ENCODE assay signal across 8 cellular contexts in the genomic region with DNA sequence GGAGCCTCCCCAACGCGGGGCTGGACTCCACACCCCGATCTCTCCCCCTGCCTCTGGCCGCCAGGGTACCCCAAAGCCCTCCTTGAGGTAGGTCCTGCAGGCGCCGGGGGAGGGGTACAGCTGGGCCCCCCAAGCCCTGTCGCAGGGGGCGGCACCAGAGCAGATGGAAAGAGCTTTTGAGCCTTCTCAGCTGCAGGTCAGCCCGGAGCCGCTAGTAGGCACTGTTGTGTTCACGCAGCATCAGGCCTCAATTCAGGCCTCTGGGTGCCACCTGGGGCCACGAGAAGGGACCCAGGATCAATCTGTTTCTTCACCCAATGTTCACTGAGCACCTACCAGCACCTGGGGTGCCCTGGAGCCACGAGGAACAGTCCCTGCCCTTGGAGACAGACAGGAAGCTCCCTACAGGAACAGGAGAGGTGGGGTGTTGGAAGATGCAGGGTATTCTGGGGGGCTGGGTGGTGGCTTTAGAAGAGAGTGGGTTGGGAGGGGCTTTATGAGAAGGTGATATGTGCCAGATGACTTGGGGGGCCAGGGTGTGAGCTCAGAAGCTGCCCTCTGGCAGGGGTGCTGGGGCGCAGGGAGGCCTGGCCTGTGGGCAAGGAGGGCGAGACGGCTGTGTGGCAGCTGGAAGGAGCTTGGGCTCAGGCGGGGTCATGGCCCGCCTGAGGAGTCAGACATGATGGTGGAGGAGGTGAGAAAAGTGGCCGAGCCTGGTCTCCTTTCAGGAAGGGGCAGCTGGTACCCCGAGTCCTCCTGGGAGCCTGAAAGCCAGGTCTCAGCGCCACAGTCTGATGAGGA.
A peak's percentile ranks its signal among the peaks of the same experiment; 100 is the strongest.
DNase-seq lines count a peak whose midpoint lies in the region; ATAC-seq and TF ChIP-seq lines count a peak whose summit lies in the region.

No MANE protein-coding gene starts in this region.

- H3K27me3 Mint-ChIP-seq in T-cell = peaks cover 0 to 3% of the 10 kb centered on the region in 2 donors

- peak overlapping the region in 3 of 4 donors; percentile 46 to 61 (median 57) for H3K27ac ChIP-seq in sigmoid colon

- POLR2A ChIA-PET in T-cell (lab: Charles Lee) = interaction anchor here in 1 of 2 donors (0.6 kb wide), 1 partner anchor 59 kb away, joined by 3 read pairs; no protein-coding TSS in a partner anchor

- H3K4me1 ChIP-seq in sigmoid colon = peaks cover 0 to 22% (median 20%) of the 10 kb centered on the region in 4 donors

- 57 to 78% methylated on average over 21 of the region's 21 CpGs for WGBS in sigmoid colon, 2 donors

- peak overlapping the region; percentile 48 to 49 for H3K27ac Mint-ChIP-seq in T-cell

- CTCF ChIA-PET in T-cell (lab: Charles Lee) = interaction anchor here in 1 of 2 donors (0.6 kb wide), 1 partner anchor 31 kb away, joined by 3 read pairs; no protein-coding TSS in a partner anchor

- TF ChIP-seq EP300 in sigmoid colon (IDR thresholded peaks at IDR 0.05) = no peak

- ATAC-seq in T-cell (replicated peaks in 1 of 4) (peak in 1 of 4 experiments; percentile 42), HG02759 (IDR thresholded peaks at IDR 0.05; ENCODE audit: unreplicated experiment) (no peak), GM21381 (IDR thresholded peaks at IDR 0.05; ENCODE audit: unreplicated experiment) (no peak), GM18505 (IDR thresholded peaks at IDR 0.05; ENCODE audit: unreplicated experiment) (no peak)

- H3K9me3 Mint-ChIP-seq in T-cell = no peaks in the 10 kb centered on the region

- no peaks in the 10 kb centered on the region for H3K27me3 ChIP-seq in sigmoid colon

- TF ChIP-seq POLR2A in sigmoid colon (IDR thresholded peaks at IDR 0.05) (no peak), GM18505 (IDR thresholded peaks at IDR 0.05; ENCODE audit: borderline replicate concordance, extremely low read depth, insufficient read depth, insufficient read length) (no peak)

- DNase-seq in GM20000 (ENCODE audit: low spot score) (peak; percentile 84), T-cell (peak in 24 of 34 experiments; percentile 4 to 39 (median 24)), choroid plexus epithelial cell (ENCODE audit: low read depth) (no peak), sigmoid colon (no peak), islet precursor cell (no peak)

- no peaks in the 10 kb centered on the region for H3K36me3 ChIP-seq in sigmoid colon

- no peaks in the 10 kb centered on the region for H3K36me3 Mint-ChIP-seq in T-cell

- TF ChIP-seq CTCF in GM20000 (IDR thresholded peaks at IDR 0.05; ENCODE audit: extremely low read depth, missing control alignments) (peak; percentile 80), choroid plexus epithelial cell (conservative IDR thresholded peaks at IDR 0.05; ENCODE audit: low read depth, low read length) (peak; percentile 71), sigmoid colon (IDR thresholded peaks at IDR 0.05) (peak in 2 of 4 experiments; percentile 26 to 46)

- H3K9me3 ChIP-seq in sigmoid colon = no peaks in the 10 kb centered on the region

- intact Hi-C loops in sigmoid colon (cut with DNase I) = no loop called here

- H3K4me3 ChIP-seq in choroid plexus epithelial cell (ENCODE audit: low read depth, low read length) (no peak overlapping the region), sigmoid colon (no peak overlapping the region)

- peak overlapping the region in 1 of 3 donors; percentile 29 for H3K4me3 Mint-ChIP-seq in T-cell

- peaks cover 6 to 15% (median 11%) of the 10 kb centered on the region in 3 donors for H3K4me1 Mint-ChIP-seq in T-cell

Comparison
In these comparisons a context has a peak if more than half of its experiments do, and no peak if none do; other contexts are left out.
1. DNase-seq: peak in GM20000 (single experiment) and T-cell (24 of 34); none in choroid plexus epithelial cell (single experiment), sigmoid colon (single experiment) and islet precursor cell (single experiment).